ENCODE assay signal across 10 cellular contexts in the genomic region with DNA sequence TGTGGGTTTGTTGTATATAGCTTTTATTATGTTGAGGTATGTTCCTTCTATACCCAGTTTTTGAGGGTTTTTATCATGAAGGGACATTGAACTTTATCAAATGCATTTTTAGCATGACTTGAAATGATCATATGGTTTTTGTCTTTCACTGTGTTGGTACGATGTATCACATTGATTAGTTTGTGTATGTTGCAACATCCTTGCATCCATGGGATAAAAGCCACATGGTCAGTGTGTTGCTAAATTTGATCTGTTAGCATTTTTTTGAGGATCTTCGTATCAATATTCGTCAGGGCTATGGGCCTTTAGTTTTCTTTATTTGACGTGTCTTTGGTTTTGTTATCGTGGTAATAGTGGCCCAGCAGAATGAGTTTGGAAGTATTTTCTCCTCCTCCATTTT.
"Had no signal": no experiment of that assay in that cellular context is flagged by ENCODE, and none has a peak within 500 bp of the region (broad histone marks: within the 10 kb centered on the region; RNA-seq: fewer than 3 reads in every experiment).

No MANE protein-coding gene starts in this region.

- H3K4me3 Mint-ChIP-seq: GM23338, HFFc6 had no signal

- H2AFZ ChIP-seq: GM23248, GM23338 had no signal

- H3K27ac Mint-ChIP-seq: GM23338, HFFc6 had no signal

- DNase-seq: GM23248, GOT3, H7, HCEC 1CT, HFFc6 had no signal

- ATAC-seq: GM23338, HCT116 had no signal

- H3K9me3 ChIP-seq: HAP-1 had no signal

- H3K9me3 Mint-ChIP-seq: GM23338, HFFc6 had no signal

- H3K4me3 ChIP-seq: GM23248, GM23338, HAP-1 had no signal

- H3K4me1 ChIP-seq: HAP-1 had no signal

- H3K36me3 ChIP-seq: HAP-1 had no signal

- H3K4me2 ChIP-seq: GM23338 had no signal

- FAIRE-seq: H1, H54 had no signal

- H3K9ac ChIP-seq: GM23248 had no signal

- H3K4me1 Mint-ChIP-seq: GM23338 had no signal

- H3K27ac ChIP-seq: GM23248 had no signal
